In genomic region chr16:81190667-81191066, GRCh38 we compare ENCODE assay signal across 17 cellular contexts. TPM values are rescaled to one million over a fixed set of nuclear protein-coding genes. Genes with fewer than 3 reads are reported as not detected.
DNase-seq lines count a peak whose midpoint lies in the region; ATAC-seq and TF ChIP-seq lines count a peak whose summit lies in the region.
"Had no signal": no experiment of that assay in that cellular context is flagged by ENCODE, and none has a peak within 500 bp of the region (broad histone marks: within the 10 kb centered on the region; RNA-seq: fewer than 3 reads in every experiment).

No MANE protein-coding gene starts in this region.

- H3K27me3 ChIP-seq in PC-3 (ENCODE audit: low read length) (no peaks in the 10 kb centered on the region), dorsolateral prefrontal cortex (no peaks in the 10 kb centered on the region), trophoblast cell (ENCODE audit: insufficient read depth, low read length) (no peaks in the 10 kb centered on the region), MG63 (no peaks in the 10 kb centered on the region)
- H3K27me3 ChIP-seq: BLaER1 treated with 17β-estradiol and CSF1 and Interleukin-3, amounts not matched to agents 10 nM and 100 nM; uterus had no signal

- H3K23ac ChIP-seq in trophoblast cell (ENCODE audit: low read length), result no peak overlapping the region

- no peaks in the 10 kb centered on the region for H3K36me3 Mint-ChIP-seq in activated CD4-positive, alpha-beta T cell treated with anti-CD3 and anti-CD28 coated beads, Interleukin-2, amount 10 ng/mL, durations not matched to agents 24 days and 14 days (ENCODE audit: low read depth)

- no peak overlapping the region for H4K8ac ChIP-seq in trophoblast cell (ENCODE audit: low read depth, low read length)

- H3K4ac ChIP-seq in trophoblast cell (ENCODE audit: low read depth, low read length), result no peak overlapping the region

- H3F3A ChIP-seq in PC-3 (ENCODE audit: low read length, unreplicated experiment), result no peaks in the 10 kb centered on the region

- no peak overlapping the region for H2BK120ac ChIP-seq in trophoblast cell (ENCODE audit: insufficient read depth, low read length, poor library complexity)

- POLR2A ChIA-PET in PC-3 (lab: Charles Lee; ENCODE audit: unreplicated experiment) (no interaction called here), RWPE1 (lab: Yijun Ruan, JAX; ENCODE audit: low non-redundant PET) (no interaction called here)

- H2AFZ ChIP-seq in PC-3 (ENCODE audit: low read length), result no peak overlapping the region
- no peak overlapping the region for H2AFZ ChIP-seq in trophoblast cell (ENCODE audit: insufficient read depth, low read length, poor library complexity)

- H2AK5ac ChIP-seq in trophoblast cell (ENCODE audit: low read length), result no peak overlapping the region

- H3K4me2 ChIP-seq in PC-3 (ENCODE audit: low read length) (no peak overlapping the region), trophoblast cell (ENCODE audit: low read length) (no peak overlapping the region)
- H3K4me2 ChIP-seq: BLaER1 treated with 17β-estradiol and CSF1 and Interleukin-3, amounts not matched to agents 10 nM and 100 nM had no signal

- H4K20me1 ChIP-seq in PC-3 (ENCODE audit: low read length), result no peaks in the 10 kb centered on the region
- H4K20me1 ChIP-seq: BLaER1 treated with 17β-estradiol and CSF1 and Interleukin-3, amounts not matched to agents 10 nM and 100 nM had no signal

- intact Hi-C loops in PC-3 (cut with micrococcal nuclease) (loop anchor here (10.0 kb wide), 1 partner anchor 96 kb away; the partner anchor contains the start of gene GCSH), dorsolateral prefrontal cortex (cut with DNase I) (loop anchor here in 1 of 2 donors (5.0 kb wide), 1 partner anchor 33 kb away; no protein-coding TSS in a partner anchor)
- intact Hi-C loops in activated CD4-positive, alpha-beta T cell treated with anti-CD3 and anti-CD28 coated beads, Interleukin-2, amount 10 ng/mL, durations not matched to agents 24 days and 14 days (cut with micrococcal nuclease), result no loop called here

- H3K27ac Mint-ChIP-seq in activated CD4-positive, alpha-beta T cell treated with anti-CD3 and anti-CD28 coated beads, Interleukin-2, amount 10 ng/mL, durations not matched to agents 24 days and 14 days, result no peak overlapping the region
- H3K27ac Mint-ChIP-seq: activated T-helper 1 cell treated with anti-CD3 and anti-CD28 coated beads, Interleukin-12 subunit alpha, Interleukin-12 subunit beta, Interleukin-2, Interleukin-4 antibody, amounts not matched to agents 30 ng/mL and 10 ng/mL and 1 ng/mL, durations not matched to agents 14 hours and 24 hours and 36 hours; progenitor cell of endocrine pancreas had no signal

- H3K27me3 Mint-ChIP-seq in activated CD4-positive, alpha-beta T cell treated with anti-CD3 and anti-CD28 coated beads, Interleukin-2, amount 10 ng/mL, durations not matched to agents 24 days and 14 days, result peaks cover 3% of the 10 kb centered on the region

- H3K4me1 ChIP-seq in PC-3 (ENCODE audit: insufficient read depth, low read length), result no peaks in the 10 kb centered on the region; the same call in 1 of the 2 replicates
- peaks cover 0 to 2% of the 10 kb centered on the region in 2 experiments for H3K4me1 ChIP-seq in trophoblast cell (ENCODE audit: control insufficient read depth in 1 of 2, insufficient read depth in 2 of 2, low read length in 2 of 2)
- H3K4me1 ChIP-seq: BLaER1 treated with 17β-estradiol and CSF1 and Interleukin-3, amounts not matched to agents 10 nM and 100 nM; uterus had no signal

- BruUV-seq in PC-3 (replicated peaks; lab: Mats Ljungman, UMichigan), result no TSS peak

- no CpG with 5 or more reads among the region's 3 CpGs for WGBS in trophoblast cell (ENCODE audit: extremely low coverage, insufficient coverage, insufficient read length)

- no peaks in the 10 kb centered on the region for H3K9me3 Mint-ChIP-seq in activated CD4-positive, alpha-beta T cell treated with anti-CD3 and anti-CD28 coated beads, Interleukin-2, amount 10 ng/mL, durations not matched to agents 24 days and 14 days
- H3K9me3 Mint-ChIP-seq: activated T-helper 1 cell treated with anti-CD3 and anti-CD28 coated beads, Interleukin-12 subunit alpha, Interleukin-12 subunit beta, Interleukin-2, Interleukin-4 antibody, amounts not matched to agents 30 ng/mL and 10 ng/mL and 1 ng/mL, durations not matched to agents 14 hours and 24 hours and 36 hours had no signal

- ATAC-seq in PC-3 (peak; percentile 80), GM21717 (IDR thresholded peaks at IDR 0.05; ENCODE audit: unreplicated experiment) (no peak)

- no peak overlapping the region for H4K91ac ChIP-seq in trophoblast cell (ENCODE audit: low read depth, low read length)

- no peak overlapping the region for H3K14ac ChIP-seq in trophoblast cell (ENCODE audit: low read length)

- no peaks in the 10 kb centered on the region for H3K79me1 ChIP-seq in trophoblast cell (ENCODE audit: low read length)

- H3K4me3 Mint-ChIP-seq in activated CD4-positive, alpha-beta T cell treated with anti-CD3 and anti-CD28 coated beads, Interleukin-2, amount 10 ng/mL, durations not matched to agents 24 days and 14 days, result no peak overlapping the region
- H3K4me3 Mint-ChIP-seq: activated T-helper 1 cell treated with anti-CD3 and anti-CD28 coated beads, Interleukin-12 subunit alpha, Interleukin-12 subunit beta, Interleukin-2, Interleukin-4 antibody, amounts not matched to agents 30 ng/mL and 10 ng/mL and 1 ng/mL, durations not matched to agents 14 hours and 24 hours and 36 hours had no signal

- H3K9ac ChIP-seq in PC-3 (ENCODE audit: low read length), result no peak overlapping the region
- H3K9ac ChIP-seq in trophoblast cell (ENCODE audit: low read length), result no peak overlapping the region
- H3K9ac ChIP-seq: BLaER1 treated with 17β-estradiol and CSF1 and Interleukin-3, amounts not matched to agents 10 nM and 100 nM had no signal

- H3K27ac ChIP-seq in PC-3 (ENCODE audit: low read length), result no peak overlapping the region
- peak overlapping the region in 39 of 59 donors; percentile 0 to 91 (median 82) for H3K27ac ChIP-seq in dorsolateral prefrontal cortex
- H3K27ac ChIP-seq in trophoblast cell (ENCODE audit: low read depth, low read length), result no peak overlapping the region
- H3K27ac ChIP-seq in RWPE1, result no peak overlapping the region
- H3K27ac ChIP-seq: BLaER1 treated with 17β-estradiol and CSF1 and Interleukin-3, amounts not matched to agents 10 nM and 100 nM had no signal

- TF ChIP-seq CTCF in PC-3 (conservative IDR thresholded peaks at IDR 0.05; ENCODE audit: low read depth, low read length), result no peak
- no peak for TF ChIP-seq CTCF in dorsolateral prefrontal cortex (IDR thresholded peaks at IDR 0.05 in 54 of 56, conservative IDR thresholded peaks at IDR 0.05 in 2 of 56; ENCODE audit: low read depth in 1 of 56, partially characterized antibody in 56 of 56)
- no peak for TF ChIP-seq CTCF in RWPE1 (conservative IDR thresholded peaks at IDR 0.05; ENCODE audit: low read depth)

- no peak overlapping the region for H4K12ac ChIP-seq in trophoblast cell (ENCODE audit: low read depth, low read length)

- DNase-seq in COLO829 (ENCODE audit: low spot score) (peak; percentile 60), PC-3 (peak; percentile 54), dorsolateral prefrontal cortex (no peak), trophoblast cell (peak; percentile 23 to 27), RWPE1 (ENCODE audit: low spot score) (no peak), MG63 (no peak)
- DNase-seq in activated CD4-positive, alpha-beta T cell treated with anti-CD3 and anti-CD28 coated beads, Interleukin-2, amount 10 ng/mL, durations not matched to agents 24 days and 14 days, result no peak
- DNase-seq: activated CD4-positive, alpha-beta T cell treated with anti-CD3 and anti-CD28 coated beads, Interleukin-2, amount 50 U/mL, for 48 hours; stimulated activated CD4-positive, alpha-beta T cell treated with anti-CD3 and anti-CD28 coated beads, Interleukin-1b, Interleukin-23, amount 100 ng/mL, for 48 hours; T-helper 2 cell; uterus had no signal

- H3K4me1 Mint-ChIP-seq in activated CD4-positive, alpha-beta T cell treated with anti-CD3 and anti-CD28 coated beads, Interleukin-2, amount 10 ng/mL, durations not matched to agents 24 days and 14 days, result no peaks in the 10 kb centered on the region

- H2BK12ac ChIP-seq in trophoblast cell (ENCODE audit: low read length), result no peak overlapping the region

- CTCF ChIA-PET in PC-3 (lab: Charles Lee) (no interaction called here), RWPE1 (lab: Yijun Ruan, JAX) (interaction anchor here (0.6 to 2.4 kb wide), 3 partner anchors 14 to 1588 kb away, joined by 4 to 11 read pairs (median 4); no protein-coding TSS in a partner anchor)

- H3K79me2 ChIP-seq in PC-3 (ENCODE audit: low read length), result no peaks in the 10 kb centered on the region
- no peaks in the 10 kb centered on the region for H3K79me2 ChIP-seq in trophoblast cell (ENCODE audit: control insufficient read depth, insufficient read depth, low read length, poor library complexity)

- H3K9me2 ChIP-seq in PC-3 (replicated peaks; ENCODE audit: low read length), result no peaks in the 10 kb centered on the region

- H3K4me3 ChIP-seq in PC-3 (ENCODE audit: low read length) (no peak overlapping the region), dorsolateral prefrontal cortex (no peak overlapping the region), trophoblast cell (ENCODE audit: low read depth, low read length) (no peak overlapping the region), MG63 (no peak overlapping the region)
- H3K4me3 ChIP-seq: BLaER1 treated with 17β-estradiol and CSF1 and Interleukin-3, amounts not matched to agents 10 nM and 100 nM; uterus had no signal

- H3K9me3 ChIP-seq in PC-3 (ENCODE audit: low read length) (no peaks in the 10 kb centered on the region), trophoblast cell (ENCODE audit: insufficient read depth, low read depth, low read length) (no peaks in the 10 kb centered on the region), MG63 (no peaks in the 10 kb centered on the region)
- H3K9me3 ChIP-seq: BLaER1 treated with 17β-estradiol and CSF1 and Interleukin-3, amounts not matched to agents 10 nM and 100 nM; uterus had no signal

- no peak overlapping the region for H3K18ac ChIP-seq in trophoblast cell (ENCODE audit: low read length)

- H3K36me3 ChIP-seq in PC-3 (ENCODE audit: low read depth, low read length) (no peaks in the 10 kb centered on the region), trophoblast cell (ENCODE audit: control insufficient read depth in 1 of 2, insufficient read depth in 2 of 2, low read length in 2 of 2) (no peaks in the 10 kb centered on the region), MG63 (no peaks in the 10 kb centered on the region)
- H3K36me3 ChIP-seq: BLaER1 treated with 17β-estradiol and CSF1 and Interleukin-3, amounts not matched to agents 10 nM and 100 nM; uterus had no signal

- no peak overlapping the region for H2BK5ac ChIP-seq in trophoblast cell (ENCODE audit: low read depth, low read length, poor library complexity)

RNA-seq across cellular contexts. Expression of gene BCO1, which starts 47.8 kb away (rescaled TPM):
- total RNA-seq in PC-3 (2014; rRNA removed) (not detected in 2 replicates), dorsolateral prefrontal cortex (1 to 10 TPM in 55 of 120 experiments, under 1 TPM in 63, not detected in 2; 0.14 to 7.0 (median 0.96) TPM)
- polyA plus RNA-seq in trophoblast cell (2013), result 0.01 TPM in 1 of 2 replicates, not detected in the other
- not detected in 2 replicates for total RNA-seq in MG63 (2014; rRNA removed; shearing (Covaris generic); ENCODE audit: low replicate concordance)
- not detected in 2 replicates for total RNA-seq in activated CD4-positive, alpha-beta T cell treated with anti-CD3 and anti-CD28 coated beads, Interleukin-2, amount 10 ng/mL, durations not matched to agents 24 days and 14 days
- total RNA-seq: activated T-helper 1 cell treated with anti-CD3 and anti-CD28 coated beads, Interleukin-12 subunit alpha, Interleukin-12 subunit beta, Interleukin-2, Interleukin-4 antibody, amounts not matched to agents 30 ng/mL and 10 ng/mL and 1 ng/mL, durations not matched to agents 14 hours and 24 hours and 36 hours; glomerular endothelial cell; OCI-LY7 had no signal

Comparison
In these comparisons a context has a peak if more than half of its experiments do, and no peak if none do; other contexts are left out.
1. DNase-seq: peak in COLO829 (single experiment), PC-3 (single experiment) and trophoblast cell (2 of 2); none in dorsolateral prefrontal cortex (0 of 10), RWPE1 (single experiment), MG63 (single experiment) and activated CD4-positive, alpha-beta T cell treated with anti-CD3 and anti-CD28 coated beads, Interleukin-2, amount 10 ng/mL, durations not matched to agents 24 days and 14 days (single experiment).
2. H3K27ac ChIP-seq: peak in dorsolateral prefrontal cortex (39 of 59); none in PC-3 (single experiment), trophoblast cell (single experiment) and RWPE1 (single experiment).